ENCODE assay signal across 24 cellular contexts in the genomic region with DNA sequence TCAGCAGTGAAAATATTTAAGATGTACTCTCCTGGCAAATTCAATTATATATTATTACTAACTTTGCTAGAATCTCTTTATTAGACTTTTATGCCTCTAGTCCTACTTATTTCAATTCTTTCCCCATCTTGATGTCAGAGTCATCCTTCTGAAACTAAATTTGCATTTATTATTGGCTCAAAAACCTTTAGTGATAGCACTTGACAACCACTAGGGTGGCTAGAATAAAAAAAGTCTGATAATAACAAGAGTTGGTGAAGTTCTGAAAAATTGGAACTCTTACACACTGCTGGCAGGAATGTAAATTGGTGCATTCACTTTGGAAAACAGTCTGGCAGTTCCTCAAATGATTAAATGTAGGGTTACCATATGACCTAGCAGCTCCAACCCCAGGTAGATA.
DNase-seq lines count a peak whose midpoint lies in the region; ATAC-seq, FAIRE-seq and TF ChIP-seq lines count a peak whose summit lies in the region.
"Had no signal": no experiment of that assay in that cellular context is flagged by ENCODE, and none has a peak within 500 bp of the region (broad histone marks: within the 10 kb centered on the region; RNA-seq: fewer than 3 reads in every experiment).

No MANE protein-coding gene starts in this region.

- H3K4me3 Mint-ChIP-seq in HFFc6 = no peak overlapping the region
- H3K4me3 Mint-ChIP-seq: activated CD4-positive, alpha-beta T cell treated with anti-CD3 and anti-CD28 coated beads, Interleukin-2, amount 10 ng/mL, durations not matched to agents 24 days and 14 days; activated T-cell treated with anti-CD3 and anti-CD28 coated beads, Interleukin-2, amount 50 U/mL, for 72 hours; B cell; memory B cell had no signal

- in situ Hi-C loops in astrocyte of the spinal cord (cut with HindIII; ENCODE audit: low sequenced_read_pairs) = no loop called here

- no peak overlapping the region for H3K4me3 ChIP-seq in astrocyte of the spinal cord (ENCODE audit: low read depth, low read length)
- H3K4me3 ChIP-seq: cardiac muscle cell, testis had no signal

- no peaks in the 10 kb centered on the region for H3K4me1 ChIP-seq in foreskin keratinocyte
- H3K4me1 ChIP-seq: testis had no signal

- H3K27me3 ChIP-seq in foreskin keratinocyte = no peaks in the 10 kb centered on the region
- H3K27me3 ChIP-seq: cardiac muscle cell, testis had no signal

- H3K9me3 Mint-ChIP-seq in HFFc6 = no peaks in the 10 kb centered on the region
- H3K9me3 Mint-ChIP-seq: memory B cell had no signal

- H3K4me1 Mint-ChIP-seq in HFFc6 (ENCODE audit: low read depth) = no peaks in the 10 kb centered on the region
- H3K4me1 Mint-ChIP-seq: B cell had no signal

- FAIRE-seq in frontal cortex (lab: Jason Lieb, UNC) = no peak
- FAIRE-seq: endometrium, GM18507, H1 had no signal

- DNase-seq in HFFc6 (peak; percentile 32), astrocyte of the spinal cord (ENCODE audit: low read depth, low spot score) (no peak), foreskin keratinocyte (no peak), NCI-H2029 treated with DMSO at 0.1 percent for 48 hours (lab: John Stamatoyannopoulos, UW) (no peak), frontal cortex (ENCODE audit: low spot score in 2 of 2) (no peak), GOT3 (lab: John Stamatoyannopoulos, UW) (no peak)
- DNase-seq: activated CD4-positive, alpha-beta T cell treated with anti-CD3 and anti-CD28 coated beads, Interleukin-2, amount 10 ng/mL, durations not matched to agents 24 days and 14 days; activated naive CD4-positive, alpha-beta T cell treated with Interleukin-2 at 50 U/mL for 16 hours; activated T-cell treated with anti-CD3 and anti-CD28 coated beads, Interleukin-2, amount 50 U/mL, for 72 hours; DMS53; GF-D8; Karpas-422; NCI-H187 treated with DMSO at 0.1 percent for 48 hours; NCI-H526 treated with DMSO at 0.1 percent for 48 hours; occipital lobe; testis had no signal

- TF ChIP-seq CTCF in HFFc6 (IDR thresholded peaks at IDR 0.05) = peak; percentile 71
- TF ChIP-seq CTCF in astrocyte of the spinal cord (IDR thresholded peaks at IDR 0.05; ENCODE audit: low read depth, low read length) = peak; percentile 8
- TF ChIP-seq CTCF in foreskin keratinocyte (conservative IDR thresholded peaks at IDR 0.05) = peak; percentile 36

- H3K27me3 Mint-ChIP-seq in HFFc6 (ENCODE audit: insufficient read depth) = peaks cover 9% of the 10 kb centered on the region; the same call in 1 of the 2 replicates

- peak; percentile 15 for ATAC-seq in foreskin keratinocyte
- no peak for ATAC-seq in HG03097 (IDR thresholded peaks at IDR 0.05; ENCODE audit: low FRiP score, unreplicated experiment)
- ATAC-seq: activated T-cell treated with anti-CD3 and anti-CD28 coated beads, Interleukin-2, amount 50 U/mL, for 72 hours had no signal

- H3K27ac Mint-ChIP-seq in HFFc6 = no peak overlapping the region
- H3K27ac Mint-ChIP-seq: activated CD4-positive, alpha-beta T cell treated with anti-CD3 and anti-CD28 coated beads, Interleukin-2, amount 10 ng/mL, durations not matched to agents 24 days and 14 days; activated T-cell treated with anti-CD3 and anti-CD28 coated beads, Interleukin-2, amount 50 U/mL, for 72 hours; B cell; memory B cell had no signal

- no peaks in the 10 kb centered on the region for H3K36me3 Mint-ChIP-seq in HFFc6 (ENCODE audit: low read depth)
- H3K36me3 Mint-ChIP-seq: memory B cell had no signal

- no peak overlapping the region for H3K27ac ChIP-seq in foreskin keratinocyte
- H3K27ac ChIP-seq: cardiac muscle cell, testis, VCaP had no signal

Comparison
In these comparisons a context has a peak if more than half of its experiments do, and no peak if none do; other contexts are left out.
1. CTCF ChIP-seq: peak in every context shown above with its lines; median percentile 71 in HFFc6; 36 in foreskin keratinocyte; 8 in astrocyte of the spinal cord.